8 cellular contexts compared by ENCODE assay signal in the genomic region with DNA sequence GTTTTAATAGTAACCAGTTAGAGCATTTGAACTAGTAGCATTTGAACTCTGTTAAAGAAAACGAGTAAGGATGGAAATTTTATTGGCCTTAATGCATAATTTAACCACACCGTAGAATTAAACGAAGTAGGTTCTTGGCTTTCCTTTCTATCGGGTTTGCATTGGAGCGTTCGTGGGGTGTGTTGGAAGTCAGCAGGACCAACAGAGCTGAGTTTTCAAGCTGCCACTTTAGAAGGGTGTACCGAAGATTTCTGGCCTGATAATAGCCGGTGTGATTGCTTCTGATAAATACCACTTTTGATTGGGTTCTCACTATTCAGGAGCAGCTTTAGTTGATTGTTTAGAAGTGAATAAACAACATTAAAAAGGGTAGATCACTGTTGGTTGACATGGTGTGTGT. TPM values are rescaled to one million over a fixed set of nuclear protein-coding genes. Genes with fewer than 3 reads are reported as not detected.
DNase-seq lines count a peak whose midpoint lies in the region; ATAC-seq and TF ChIP-seq lines count a peak whose summit lies in the region.

No MANE protein-coding gene starts in this region.

- TF ChIP-seq POLR2A in Peyer's patch (IDR thresholded peaks at IDR 0.05) (no peak), ovary (IDR thresholded peaks at IDR 0.05) (no peak)

- peaks cover 5% of the 10 kb centered on the region for H3K4me1 Mint-ChIP-seq in activated CD4-positive, alpha-beta T cell treated with anti-CD3 and anti-CD28 coated beads for 36 hours

- ATAC-seq in activated CD4-positive, alpha-beta T cell treated with anti-CD3 and anti-CD28 coated beads for 36 hours: no peak
- no peak for ATAC-seq in GM18909 (IDR thresholded peaks at IDR 0.05; ENCODE audit: poor library complexity, unreplicated experiment)
- ATAC-seq in activated CD4-positive, CD25-positive, alpha-beta regulatory T cell treated with anti-CD3 and anti-CD28 coated beads, Interleukin-2, amount 50 U/mL, for 24 hours: no peak

- H3K4me1 ChIP-seq in Peyer's patch: peaks cover 0 to 7% (median 1%) of the 10 kb centered on the region in 4 donors
- peaks cover 1% of the 10 kb centered on the region for H3K4me1 ChIP-seq in ovary (ENCODE audit: insufficient read depth)

- no peaks in the 10 kb centered on the region for H3K9me3 Mint-ChIP-seq in activated CD4-positive, alpha-beta T cell treated with anti-CD3 and anti-CD28 coated beads for 36 hours (ENCODE audit: low read depth)

- no peak overlapping the region for H3K27ac Mint-ChIP-seq in activated CD4-positive, alpha-beta T cell treated with anti-CD3 and anti-CD28 coated beads for 36 hours

- peak overlapping the region in 1 of 4 donors; percentile 77 for H3K27ac ChIP-seq in Peyer's patch
- no peak overlapping the region for H3K27ac ChIP-seq in ovary

- H3K4me3 ChIP-seq in Peyer's patch: peak overlapping the region; percentile 67 to 94 (median 84)
- H3K4me3 ChIP-seq in epithelial cell of proximal tubule (ENCODE audit: low read depth, low read length): peak overlapping the region; percentile 93
- H3K4me3 ChIP-seq in ovary: peak overlapping the region; percentile 59

- peaks cover 5% of the 10 kb centered on the region for H3K27me3 Mint-ChIP-seq in activated CD4-positive, alpha-beta T cell treated with anti-CD3 and anti-CD28 coated beads for 36 hours

- DNase-seq in activated CD4-positive, alpha-beta T cell treated with anti-CD3 and anti-CD28 coated beads for 36 hours: no peak
- DNase-seq in activated CD4-positive, alpha-beta T cell treated with anti-CD3 and anti-CD28 coated beads, Interleukin-2, amount 50 U/mL, for 48 hours: no peak
- no peak for DNase-seq in Peyer's patch
- DNase-seq in epithelial cell of proximal tubule (ENCODE audit: low read depth): no peak
- no peak for DNase-seq in ovary
- no peak for DNase-seq in NCI-H1048 (lab: John Stamatoyannopoulos, UW)

- POLR2A ChIA-PET in activated CD4-positive, alpha-beta T cell treated with anti-CD3 and anti-CD28 coated beads for 36 hours (lab: Charles Lee): no interaction called here

- H3K36me3 ChIP-seq in Peyer's patch (no peaks in the 10 kb centered on the region), ovary (no peaks in the 10 kb centered on the region)

- H3K36me3 Mint-ChIP-seq in activated CD4-positive, alpha-beta T cell treated with anti-CD3 and anti-CD28 coated beads for 36 hours (ENCODE audit: low read depth): no peaks in the 10 kb centered on the region

- H3K27me3 ChIP-seq in Peyer's patch: no peaks in the 10 kb centered on the region
- H3K27me3 ChIP-seq in ovary: no peaks in the 10 kb centered on the region

- intact Hi-C loops in activated CD4-positive, alpha-beta T cell treated with anti-CD3 and anti-CD28 coated beads for 36 hours (cut with DNase I, micrococcal nuclease): loop anchor here in 1 of 2 experiments (1.0 to 2.0 kb wide), 6 partner anchors 85 to 319 kb away; a partner anchor contains a TSS
- intact Hi-C loops in ovary (cut with DNase I): loop anchor here in 2 of 4 donors (10.0 kb wide), 2 partner anchors 53 to 407 kb away; a partner anchor contains a TSS

- CTCF ChIA-PET in activated CD4-positive, alpha-beta T cell treated with anti-CD3 and anti-CD28 coated beads for 36 hours (lab: Charles Lee): no interaction called here

- 7 to 26% (median 7%) methylated on average over 8 of the region's 8 CpGs for WGBS in ovary, 3 donors

- TF ChIP-seq EP300 in ovary (IDR thresholded peaks at IDR 0.05): no peak

- no peaks in the 10 kb centered on the region for H3K9me3 ChIP-seq in Peyer's patch
- no peaks in the 10 kb centered on the region for H3K9me3 ChIP-seq in ovary

- no peak for TF ChIP-seq CTCF in Peyer's patch (IDR thresholded peaks at IDR 0.05)
- TF ChIP-seq CTCF in epithelial cell of proximal tubule (conservative IDR thresholded peaks at IDR 0.05; ENCODE audit: low read depth, low read length): no peak
- no peak for TF ChIP-seq CTCF in ovary (IDR thresholded peaks at IDR 0.05)

- H3K4me3 Mint-ChIP-seq in activated CD4-positive, alpha-beta T cell treated with anti-CD3 and anti-CD28 coated beads for 36 hours: peak overlapping the region; percentile 91

RNA-seq across cellular contexts. Expression of a gene that starts 1.1 kb away (rescaled TPM):
- total RNA-seq in activated CD4-positive, alpha-beta T cell treated with anti-CD3 and anti-CD28 coated beads for 36 hours: 10 to 100 TPM; 14.0 to 17.1 TPM
- total RNA-seq in Peyer's patch: 10 to 100 TPM; 23.1 to 24.9 (median 23.9) TPM
- 35.2 and 49.9 TPM in 2 replicates for total RNA-seq in epithelial cell of proximal tubule
- 1 to 10 TPM in 4 of 7 donors, under 1 TPM in 3; 0.45 to 2.8 (median 2.0) TPM for total RNA-seq in ovary
- 1 to 10 TPM; 1.0 to 3.0 TPM for polyA plus RNA-seq in ovary

RNA-seq across cellular contexts. Expression of a gene that starts 21.0 kb away (rescaled TPM):
- not detected for total RNA-seq in activated CD4-positive, alpha-beta T cell treated with anti-CD3 and anti-CD28 coated beads for 36 hours
- total RNA-seq in Peyer's patch: not detected
- total RNA-seq in epithelial cell of proximal tubule: not detected in 2 replicates
- not detected for total RNA-seq in ovary
- polyA plus RNA-seq in ovary: under 1 TPM; 0.08 to 0.20 TPM
